Comparison of ENCODE assay signal across 16 cellular contexts in genomic region chr5:81391-82021, GRCh38. TPM values are rescaled to one million over a fixed set of nuclear protein-coding genes. Genes with fewer than 3 reads are reported as not detected.
DNase-seq lines count a peak whose midpoint lies in the region; ATAC-seq and TF ChIP-seq lines count a peak whose summit lies in the region.
"Had no signal": no experiment of that assay in that cellular context is flagged by ENCODE, and none has a peak within 500 bp of the region (broad histone marks: within the 10 kb centered on the region; RNA-seq: fewer than 3 reads in every experiment).

No MANE protein-coding gene starts in this region.

- H3K9me3 Mint-ChIP-seq in activated T-cell treated with anti-CD3 and anti-CD28 coated beads, Interleukin-2, amount 50 U/mL, for 72 hours, result no peaks in the 10 kb centered on the region
- H3K9me3 Mint-ChIP-seq: activated CD4-positive, alpha-beta T cell treated with anti-CD3 and anti-CD28 coated beads, Interleukin-2, amount 10 ng/mL, durations not matched to agents 7 days and 5 days; activated naive CD8-positive, alpha-beta T cell treated with anti-CD3 and anti-CD28 coated beads for 36 hours had no signal

- ATAC-seq in activated T-cell treated with anti-CD3 and anti-CD28 coated beads, Interleukin-2, amount 50 U/mL, for 72 hours (replicated peaks in 1 of 2), result no peak
- ATAC-seq in HG03045 (IDR thresholded peaks at IDR 0.05; ENCODE audit: unreplicated experiment), result no peak
- ATAC-seq: left lobe of liver had no signal

- TF ChIP-seq CTCF in GM13976 (IDR thresholded peaks at IDR 0.05; ENCODE audit: borderline replicate concordance, control extremely low read depth, extremely low read depth, insufficient read depth, missing control alignments) (no peak), osteoblast (IDR thresholded peaks at IDR 0.05; ENCODE audit: extremely low read depth, low read depth, low read length) (no peak)

- peaks cover 8% of the 10 kb centered on the region for H3K27me3 Mint-ChIP-seq in activated T-cell treated with anti-CD3 and anti-CD28 coated beads, Interleukin-2, amount 50 U/mL, for 72 hours (ENCODE audit: low read depth)
- H3K27me3 Mint-ChIP-seq: activated CD4-positive, alpha-beta T cell treated with anti-CD3 and anti-CD28 coated beads, Interleukin-2, amount 10 ng/mL, durations not matched to agents 7 days and 5 days had no signal

- H3K4me3 ChIP-seq in osteoblast (ENCODE audit: insufficient read depth, low read length), result no peak overlapping the region

- in situ Hi-C loops in GM13976 (cut with MboI; ENCODE audit: low sequenced_read_pairs, unreplicated experiment), result no loop called here

- no peaks in the 10 kb centered on the region for H3K79me2 ChIP-seq in osteoblast (ENCODE audit: insufficient read depth, low read length)

- no peaks in the 10 kb centered on the region for H4K20me1 ChIP-seq in osteoblast (ENCODE audit: insufficient read depth, low read length)

- H3K36me3 ChIP-seq in osteoblast (ENCODE audit: insufficient read depth, low read length), result no peaks in the 10 kb centered on the region
- H3K36me3 ChIP-seq: BE2C had no signal

- peaks cover 3% of the 10 kb centered on the region for H3K4me1 ChIP-seq in osteoblast (ENCODE audit: insufficient read depth, low read length)
- H3K4me1 ChIP-seq: BE2C had no signal

- peaks cover 1 to 2% of the 10 kb centered on the region in 2 donors for H3K36me3 Mint-ChIP-seq in activated T-cell treated with anti-CD3 and anti-CD28 coated beads, Interleukin-2, amount 50 U/mL, for 72 hours (ENCODE audit: insufficient read depth in 2 of 2)
- H3K36me3 Mint-ChIP-seq: activated naive CD8-positive, alpha-beta T cell treated with anti-CD3 and anti-CD28 coated beads for 36 hours had no signal

- H3K27me3 ChIP-seq in osteoblast (ENCODE audit: insufficient read depth, low read length), result peaks cover 45% of the 10 kb centered on the region

- no peaks in the 10 kb centered on the region for H3K9me3 ChIP-seq in osteoblast (ENCODE audit: low read depth, low read length)
- H3K9me3 ChIP-seq: BE2C had no signal

- no peak overlapping the region for H3K4me3 Mint-ChIP-seq in activated T-cell treated with anti-CD3 and anti-CD28 coated beads, Interleukin-2, amount 50 U/mL, for 72 hours
- H3K4me3 Mint-ChIP-seq: activated CD4-positive, alpha-beta T cell treated with anti-CD3 and anti-CD28 coated beads, Interleukin-2, amount 10 ng/mL, durations not matched to agents 7 days and 5 days; activated naive CD8-positive, alpha-beta T cell treated with anti-CD3 and anti-CD28 coated beads for 36 hours had no signal

- no peaks in the 10 kb centered on the region for H3K4me1 Mint-ChIP-seq in activated T-cell treated with anti-CD3 and anti-CD28 coated beads, Interleukin-2, amount 50 U/mL, for 72 hours (ENCODE audit: low read depth)
- H3K4me1 Mint-ChIP-seq: activated CD4-positive, alpha-beta T cell treated with anti-CD3 and anti-CD28 coated beads, Interleukin-2, amount 10 ng/mL, durations not matched to agents 7 days and 5 days; activated naive CD8-positive, alpha-beta T cell treated with anti-CD3 and anti-CD28 coated beads for 36 hours had no signal

- no peak overlapping the region for H3K27ac ChIP-seq in osteoblast (ENCODE audit: low read depth, low read length)

- peak; percentile 21 for DNase-seq in GM13976 (ENCODE audit: low spot score)
- DNase-seq in NCI-H146 treated with DMSO at 0.1 percent for 48 hours (lab: John Stamatoyannopoulos, UW; ENCODE audit: unreplicated experiment), result peak; percentile 26
- DNase-seq in ecto neural progenitor cell (ENCODE audit: low spot score), result peak; percentile 57
- peak; percentile 55 for DNase-seq in osteoblast (ENCODE audit: insufficient read length, low spot score, missing footprints)
- no peak for DNase-seq in activated T-cell treated with anti-CD3 and anti-CD28 coated beads, Interleukin-2, amount 50 U/mL, for 72 hours
- DNase-seq in germinal center (ENCODE audit: low spot score), result no peak
- DNase-seq in activated effector memory CD4-positive, alpha-beta T cell treated with anti-CD3 and anti-CD28 coated beads, Interleukin-2, amount 50 U/mL, for 16 hours, result no peak
- DNase-seq: activated CD4-positive, alpha-beta T cell treated with anti-CD3 and anti-CD28 coated beads, Interleukin-2, amount 10 ng/mL, durations not matched to agents 7 days and 5 days; activated naive CD8-positive, alpha-beta T cell treated with anti-CD3 and anti-CD28 coated beads for 36 hours; BE2C; DMS153; NCI-H2171 treated with DMSO at 0.1 percent for 48 hours had no signal

- no peak overlapping the region for H2AFZ ChIP-seq in osteoblast (ENCODE audit: low read length)

- H3K4me2 ChIP-seq in osteoblast (ENCODE audit: insufficient read depth, low read length), result no peak overlapping the region

- no peak overlapping the region for H3K27ac Mint-ChIP-seq in activated T-cell treated with anti-CD3 and anti-CD28 coated beads, Interleukin-2, amount 50 U/mL, for 72 hours
- H3K27ac Mint-ChIP-seq: activated CD4-positive, alpha-beta T cell treated with anti-CD3 and anti-CD28 coated beads, Interleukin-2, amount 10 ng/mL, durations not matched to agents 7 days and 5 days; activated naive CD8-positive, alpha-beta T cell treated with anti-CD3 and anti-CD28 coated beads for 36 hours had no signal

RNA-seq across cellular contexts. Expression of gene PLEKHG4B, which starts 10.5 kb away (rescaled TPM):
- total RNA-seq in osteoblast, result under 0.01 and 0.36 TPM in 2 replicates
- not detected for total RNA-seq in activated T-cell treated with anti-CD3 and anti-CD28 coated beads, Interleukin-2, amount 50 U/mL, for 72 hours
- total RNA-seq: dermis microvascular lymphatic vessel endothelial cell, pulmonary artery endothelial cell had no signal

Comparison
In these comparisons a context has a peak if more than half of its experiments do, and no peak if none do; other contexts are left out.
1. DNase-seq: peak in GM13976 (single experiment), NCI-H146 treated with DMSO at 0.1 percent for 48 hours (single experiment), ecto neural progenitor cell (single experiment) and osteoblast (single experiment); none in activated T-cell treated with anti-CD3 and anti-CD28 coated beads, Interleukin-2, amount 50 U/mL, for 72 hours (0 of 2), germinal center (single experiment) and activated effector memory CD4-positive, alpha-beta T cell treated with anti-CD3 and anti-CD28 coated beads, Interleukin-2, amount 50 U/mL, for 16 hours (single experiment).